Comparison of ENCODE assay signal across 20 cellular contexts in genomic region chr5:139283252-139284166, GRCh38. TPM values are rescaled to one million over a fixed set of nuclear protein-coding genes. Genes with fewer than 3 reads are reported as not detected.
DNase-seq lines count a peak whose midpoint lies in the region; ATAC-seq and TF ChIP-seq lines count a peak whose summit lies in the region.
"Had no signal": no experiment of that assay in that cellular context is flagged by ENCODE, and none has a peak within 500 bp of the region (broad histone marks: within the 10 kb centered on the region; RNA-seq: fewer than 3 reads in every experiment).

No MANE protein-coding gene starts in this region.

- no peaks in the 10 kb centered on the region for H3K9me2 ChIP-seq in HCT116 (ENCODE audit: insufficient read depth)

- POLR2A ChIA-PET in HCT116 (lab: Charles Lee) = no interaction called here
- POLR2A ChIA-PET in activated naive CD8-positive, alpha-beta T cell treated with anti-CD3 and anti-CD28 coated beads, Interleukin-2, amount 10 ng/mL, durations not matched to agents 7 days and 5 days (lab: Charles Lee) = interaction anchor here (1.4 kb wide), 1 partner anchor 11 kb away, joined by 3 read pairs; no protein-coding TSS in a partner anchor
- POLR2A ChIA-PET in CD8-positive, alpha-beta T cell (lab: Charles Lee) = no interaction called here

- CTCF ChIA-PET in HCT116 (lab: Charles Lee) = no interaction called here
- CTCF ChIA-PET in CD8-positive, alpha-beta T cell (lab: Charles Lee) = no interaction called here

- H3K4me1 ChIP-seq in HCT116 (ENCODE audit: control insufficient read depth in 1 of 2, insufficient read depth in 2 of 2, low read length in 2 of 2) = peaks cover 0 to 13% of the 10 kb centered on the region in 2 experiments; a peak in 2 of 4 replicates
- peaks cover 32% of the 10 kb centered on the region for H3K4me1 ChIP-seq in mucosa of descending colon (ENCODE audit: low read depth)
- no peaks in the 10 kb centered on the region for H3K4me1 ChIP-seq in CD8-positive, alpha-beta T cell (ENCODE audit: insufficient read depth, low read length)

- peak overlapping the region; percentile 13; the same call in 1 of the 2 replicates for H3K27ac ChIP-seq in HCT116 (ENCODE audit: low read depth, low read length)
- no peak overlapping the region for H3K27ac ChIP-seq in CD8-positive, alpha-beta T cell (ENCODE audit: low read depth, low read length)
- H3K27ac ChIP-seq: A549, heart left ventricle had no signal

- H3K4me2 ChIP-seq in HCT116 (ENCODE audit: low read length) = no peak overlapping the region
- H3K4me2 ChIP-seq: A549 had no signal

- TF ChIP-seq CTCF in HCT116 (IDR thresholded peaks at IDR 0.05 in 2 of 3, conservative IDR thresholded peaks at IDR 0.05 in 1 of 3; ENCODE audit: borderline replicate concordance in 1 of 3, insufficient read depth in 1 of 3, low read depth in 2 of 3, low read length in 2 of 3) (no peak), mucosa of descending colon (IDR thresholded peaks at IDR 0.05) (no peak)
- no peak for TF ChIP-seq CTCF in CD8-positive, alpha-beta T cell (IDR thresholded peaks at IDR 0.05)

- ATAC-seq in HCT116 (no peak), mucosa of descending colon (peak; percentile 88)
- no peak for ATAC-seq in activated naive CD8-positive, alpha-beta T cell treated with anti-CD3 and anti-CD28 coated beads, Interleukin-2, amount 10 ng/mL, durations not matched to agents 7 days and 5 days (ENCODE audit: low read depth)
- no peak for ATAC-seq in CD8-positive, alpha-beta T cell
- ATAC-seq: A549; naive thymus-derived CD8-positive, alpha-beta T cell; right cardiac atrium had no signal

- no peaks in the 10 kb centered on the region for H3K9me3 Mint-ChIP-seq in T-helper 2 cell treated with Interferon-gamma antibody and Interleukin-4, amounts not matched to agents 5 μg/mL and 100 μg/mL, for 36 hours
- no peaks in the 10 kb centered on the region for H3K9me3 Mint-ChIP-seq in activated naive CD8-positive, alpha-beta T cell treated with anti-CD3 and anti-CD28 coated beads, Interleukin-2, amount 10 ng/mL, durations not matched to agents 7 days and 5 days
- H3K9me3 Mint-ChIP-seq in CD8-positive, alpha-beta T cell = no peaks in the 10 kb centered on the region
- peaks cover 4% of the 10 kb centered on the region for H3K9me3 Mint-ChIP-seq in activated CD4-positive, alpha-beta T cell treated with anti-CD3 and anti-CD28 coated beads, Interleukin-2, amount 10 ng/mL, durations not matched to agents 24 days and 14 days

- H3K36me3 ChIP-seq in HCT116 (ENCODE audit: control insufficient read depth in 1 of 2, insufficient read depth in 2 of 2, low read length in 2 of 2) (peaks cover 55 to 69% of the 10 kb centered on the region in 2 experiments), mucosa of descending colon (ENCODE audit: low read depth) (no peaks in the 10 kb centered on the region)
- H3K36me3 ChIP-seq in CD8-positive, alpha-beta T cell (ENCODE audit: insufficient read depth, low read length) = peaks cover 12% of the 10 kb centered on the region

- TF ChIP-seq POLR2A in HCT116 (IDR thresholded peaks at IDR 0.05; ENCODE audit: borderline replicate concordance, extremely low read depth, insufficient read depth, insufficient read length) = no peak

- TF ChIP-seq RAD21 in HCT116 (IDR thresholded peaks at IDR 0.05; ENCODE audit: low read depth) = no peak

- no peaks in the 10 kb centered on the region for H3K27me3 Mint-ChIP-seq in T-helper 2 cell treated with Interferon-gamma antibody and Interleukin-4, amounts not matched to agents 5 μg/mL and 100 μg/mL, for 36 hours (ENCODE audit: low read depth)
- no peaks in the 10 kb centered on the region for H3K27me3 Mint-ChIP-seq in activated naive CD8-positive, alpha-beta T cell treated with anti-CD3 and anti-CD28 coated beads, Interleukin-2, amount 10 ng/mL, durations not matched to agents 7 days and 5 days
- no peaks in the 10 kb centered on the region for H3K27me3 Mint-ChIP-seq in CD8-positive, alpha-beta T cell (ENCODE audit: low read depth)
- H3K27me3 Mint-ChIP-seq in activated CD4-positive, alpha-beta T cell treated with anti-CD3 and anti-CD28 coated beads, Interleukin-2, amount 10 ng/mL, durations not matched to agents 24 days and 14 days = no peaks in the 10 kb centered on the region
- H3K27me3 Mint-ChIP-seq: B cell; naive thymus-derived CD8-positive, alpha-beta T cell had no signal

- DNase-seq in T-helper 2 cell treated with Interferon-gamma antibody and Interleukin-4, amounts not matched to agents 5 μg/mL and 100 μg/mL, for 36 hours (ENCODE audit: low spot score) = no peak
- DNase-seq in T-helper 2 cell (no peak), HCT116 (ENCODE audit: low read depth, low spot score) (no peak), mucosa of descending colon (no peak), 8988T (no peak)
- no peak for DNase-seq in activated naive CD8-positive, alpha-beta T cell treated with anti-CD3 and anti-CD28 coated beads, Interleukin-2, amount 10 ng/mL, durations not matched to agents 7 days and 5 days
- DNase-seq in CD8-positive, alpha-beta T cell = no peak
- DNase-seq in activated CD4-positive, alpha-beta T cell treated with anti-CD3 and anti-CD28 coated beads, Interleukin-2, amount 10 ng/mL, durations not matched to agents 24 days and 14 days = no peak
- DNase-seq: activated CD4-positive, alpha-beta T cell treated with anti-CD3 and anti-CD28 coated beads for 48 hours; activated effector memory CD4-positive, alpha-beta T cell treated with anti-CD3 and anti-CD28 coated beads, Interleukin-2, amount 50 U/mL, for 16 hours; EL; HCEC 1CT; heart left ventricle; Kasumi-1; mesenchymal stem cell; naive thymus-derived CD8-positive, alpha-beta T cell; NCI-H1694 treated with DMSO at 0.1 percent for 48 hours; right cardiac atrium had no signal

- H3K9ac ChIP-seq in HCT116 (ENCODE audit: low read length) = no peak overlapping the region

- H3K27me3 ChIP-seq in HCT116 (ENCODE audit: insufficient read depth, low read length) = no peaks in the 10 kb centered on the region
- no peaks in the 10 kb centered on the region for H3K27me3 ChIP-seq in CD8-positive, alpha-beta T cell (ENCODE audit: insufficient read depth, low read length)
- H3K27me3 ChIP-seq: heart left ventricle had no signal

- peaks cover 12% of the 10 kb centered on the region for H3K4me1 Mint-ChIP-seq in T-helper 2 cell treated with Interferon-gamma antibody and Interleukin-4, amounts not matched to agents 5 μg/mL and 100 μg/mL, for 36 hours (ENCODE audit: low read depth)
- peaks cover 11% of the 10 kb centered on the region for H3K4me1 Mint-ChIP-seq in activated naive CD8-positive, alpha-beta T cell treated with anti-CD3 and anti-CD28 coated beads, Interleukin-2, amount 10 ng/mL, durations not matched to agents 7 days and 5 days
- peaks cover 8% of the 10 kb centered on the region for H3K4me1 Mint-ChIP-seq in CD8-positive, alpha-beta T cell (ENCODE audit: low read depth)
- H3K4me1 Mint-ChIP-seq in activated CD4-positive, alpha-beta T cell treated with anti-CD3 and anti-CD28 coated beads, Interleukin-2, amount 10 ng/mL, durations not matched to agents 24 days and 14 days = peaks cover 10% of the 10 kb centered on the region

- no TSS peak for BruUV-seq in HCT116 (replicated peaks; lab: Mats Ljungman, UMichigan)

- H3K27ac Mint-ChIP-seq in T-helper 2 cell treated with Interferon-gamma antibody and Interleukin-4, amounts not matched to agents 5 μg/mL and 100 μg/mL, for 36 hours = peak overlapping the region; percentile 18
- H3K27ac Mint-ChIP-seq in activated naive CD8-positive, alpha-beta T cell treated with anti-CD3 and anti-CD28 coated beads, Interleukin-2, amount 10 ng/mL, durations not matched to agents 7 days and 5 days = peak overlapping the region; percentile 4
- no peak overlapping the region for H3K27ac Mint-ChIP-seq in CD8-positive, alpha-beta T cell
- H3K27ac Mint-ChIP-seq in activated CD4-positive, alpha-beta T cell treated with anti-CD3 and anti-CD28 coated beads, Interleukin-2, amount 10 ng/mL, durations not matched to agents 24 days and 14 days = no peak overlapping the region
- H3K27ac Mint-ChIP-seq: B cell had no signal

- H4K20me1 ChIP-seq in HCT116 (ENCODE audit: insufficient read depth) = peaks cover 60% of the 10 kb centered on the region; the same call in 1 of the 2 replicates

- RAD21 ChIA-PET in HCT116 (lab: Charles Lee; ENCODE audit: low non-redundant PET in 1 of 2, low total read pairs in 2 of 2, uncharacterized antibody in 2 of 2, unreplicated experiment in 2 of 2) = no interaction called here

- no peak overlapping the region for H3K4me3 Mint-ChIP-seq in T-helper 2 cell treated with Interferon-gamma antibody and Interleukin-4, amounts not matched to agents 5 μg/mL and 100 μg/mL, for 36 hours
- H3K4me3 Mint-ChIP-seq in activated naive CD8-positive, alpha-beta T cell treated with anti-CD3 and anti-CD28 coated beads, Interleukin-2, amount 10 ng/mL, durations not matched to agents 7 days and 5 days = no peak overlapping the region
- no peak overlapping the region for H3K4me3 Mint-ChIP-seq in CD8-positive, alpha-beta T cell
- no peak overlapping the region for H3K4me3 Mint-ChIP-seq in activated CD4-positive, alpha-beta T cell treated with anti-CD3 and anti-CD28 coated beads, Interleukin-2, amount 10 ng/mL, durations not matched to agents 24 days and 14 days
- H3K4me3 Mint-ChIP-seq: B cell; naive thymus-derived CD8-positive, alpha-beta T cell had no signal

- H3K9me3 ChIP-seq in HCT116 (ENCODE audit: control insufficient read depth in 1 of 2, insufficient read depth in 1 of 2, low read depth in 1 of 2, low read length in 2 of 2) = no peaks in the 10 kb centered on the region
- H3K9me3 ChIP-seq in mucosa of descending colon = no peaks in the 10 kb centered on the region
- no peaks in the 10 kb centered on the region for H3K9me3 ChIP-seq in CD8-positive, alpha-beta T cell (ENCODE audit: low read length)
- H3K9me3 ChIP-seq: A549, heart left ventricle had no signal

- H3K4me3 ChIP-seq in HCT116 (replicated peaks in 1 of 2; ENCODE audit: low read depth in 1 of 2, low read length in 2 of 2) (no peak overlapping the region), mucosa of descending colon (no peak overlapping the region)
- no peak overlapping the region for H3K4me3 ChIP-seq in CD8-positive, alpha-beta T cell (ENCODE audit: low read depth, low read length)
- H3K4me3 ChIP-seq: A549, heart left ventricle had no signal

- intact Hi-C loops in HCT116 (cut with micrococcal nuclease) = no loop called here
- intact Hi-C loops in mucosa of descending colon (cut with DNase I, micrococcal nuclease) = no loop called here
- intact Hi-C loops in CD8-positive, alpha-beta T cell (cut with DNase I, micrococcal nuclease) = no loop called here
- intact Hi-C loops in activated CD4-positive, alpha-beta T cell treated with anti-CD3 and anti-CD28 coated beads, Interleukin-2, amount 10 ng/mL, durations not matched to agents 24 days and 14 days (cut with micrococcal nuclease) = no loop called here

- H3K36me3 Mint-ChIP-seq in T-helper 2 cell treated with Interferon-gamma antibody and Interleukin-4, amounts not matched to agents 5 μg/mL and 100 μg/mL, for 36 hours (ENCODE audit: low read depth) = peaks cover 53% of the 10 kb centered on the region
- peaks cover 32% of the 10 kb centered on the region for H3K36me3 Mint-ChIP-seq in activated naive CD8-positive, alpha-beta T cell treated with anti-CD3 and anti-CD28 coated beads, Interleukin-2, amount 10 ng/mL, durations not matched to agents 7 days and 5 days
- peaks cover 58% of the 10 kb centered on the region for H3K36me3 Mint-ChIP-seq in CD8-positive, alpha-beta T cell
- H3K36me3 Mint-ChIP-seq in activated CD4-positive, alpha-beta T cell treated with anti-CD3 and anti-CD28 coated beads, Interleukin-2, amount 10 ng/mL, durations not matched to agents 24 days and 14 days (ENCODE audit: low read depth) = peaks cover 72% of the 10 kb centered on the region

- peaks cover 62% of the 10 kb centered on the region for H3K79me2 ChIP-seq in HCT116 (ENCODE audit: insufficient read depth, low read length)

- no peak overlapping the region for H2AFZ ChIP-seq in HCT116 (ENCODE audit: low read depth, low read length, poor library complexity, severe bottlenecking)

RNA-seq across cellular contexts. Expression of gene MATR3, which starts 10.0 kb away (rescaled TPM):
- total RNA-seq in HCT116 (2021; ENCODE audit: unreplicated experiment) (123 TPM), mucosa of descending colon (100 to 1,000 TPM; 112 to 165 (median 136) TPM)
- polyA plus RNA-seq in HCT116 (2012) = 64.6 and 94.3 TPM in 2 replicates
- 100 to 1,000 TPM; 174 to 183 TPM for total RNA-seq in activated naive CD8-positive, alpha-beta T cell treated with anti-CD3 and anti-CD28 coated beads, Interleukin-2, amount 10 ng/mL, durations not matched to agents 7 days and 5 days
- total RNA-seq in CD8-positive, alpha-beta T cell = 100 to 1,000 TPM; 420 to 430 TPM
- total RNA-seq in activated CD4-positive, alpha-beta T cell treated with anti-CD3 and anti-CD28 coated beads, Interleukin-2, amount 10 ng/mL, durations not matched to agents 24 days and 14 days = 243 and 258 TPM in 2 replicates

RNA-seq across cellular contexts. Expression of gene PAIP2, which starts 58.1 kb away (rescaled TPM):
- total RNA-seq in HCT116 (2021; ENCODE audit: unreplicated experiment) = 108 TPM
- 84.6 and 88.0 TPM in 2 replicates for polyA plus RNA-seq in HCT116 (2012)
- total RNA-seq in activated naive CD8-positive, alpha-beta T cell treated with anti-CD3 and anti-CD28 coated beads, Interleukin-2, amount 10 ng/mL, durations not matched to agents 7 days and 5 days = 100 to 1,000 TPM; 108 to 118 TPM
- 10 to 100 TPM; 42.1 to 85.1 (median 44.5) TPM for total RNA-seq in mucosa of descending colon
- total RNA-seq in CD8-positive, alpha-beta T cell = 100 to 1,000 TPM; 173 to 179 TPM
- total RNA-seq in activated CD4-positive, alpha-beta T cell treated with anti-CD3 and anti-CD28 coated beads, Interleukin-2, amount 10 ng/mL, durations not matched to agents 24 days and 14 days = 83.3 and 93.8 TPM in 2 replicates

Comparison
In these comparisons a context has a peak if more than half of its experiments do, and no peak if none do; other contexts are left out.
1. H3K27ac Mint-ChIP-seq: peak in T-helper 2 cell treated with Interferon-gamma antibody and Interleukin-4, amounts not matched to agents 5 μg/mL and 100 μg/mL, for 36 hours (single experiment) and activated naive CD8-positive, alpha-beta T cell treated with anti-CD3 and anti-CD28 coated beads, Interleukin-2, amount 10 ng/mL, durations not matched to agents 7 days and 5 days (single experiment); none in CD8-positive, alpha-beta T cell (single experiment) and activated CD4-positive, alpha-beta T cell treated with anti-CD3 and anti-CD28 coated beads, Interleukin-2, amount 10 ng/mL, durations not matched to agents 24 days and 14 days (single experiment).